In genomic region chr20:44364780-44365179, GRCh38 we compare ENCODE assay signal across 9 cellular contexts. TPM values are rescaled to one million over a fixed set of nuclear protein-coding genes. Genes with fewer than 3 reads are reported as not detected.
"Had no signal": no experiment of that assay in that cellular context is flagged by ENCODE, and none has a peak within 500 bp of the region (broad histone marks: within the 10 kb centered on the region; RNA-seq: fewer than 3 reads in every experiment).

No MANE protein-coding gene starts in this region.

- H3K9me3 Mint-ChIP-seq: HFFc6, IgD-negative memory B cell had no signal

- H3K36me3 Mint-ChIP-seq: IgD-negative memory B cell had no signal

- H3K4me1 Mint-ChIP-seq: IgD-negative memory B cell had no signal

- H3K27ac Mint-ChIP-seq: HFFc6, IgD-negative memory B cell had no signal

- DNase-seq: GM23248, GOT3, H7, HFFc6, KG1 had no signal

- H3K4me3 Mint-ChIP-seq: HFFc6, IgD-negative memory B cell had no signal

- ATAC-seq: HCT116 had no signal

RNA-seq across cellular contexts. Expression of gene HNF4A, which starts 9.3 kb away (rescaled TPM):
- total RNA-seq: GM23248, H4, HFFc6 had no signal

RNA-seq across cellular contexts. Expression of gene R3HDML, which starts 27.9 kb away (rescaled TPM):
- total RNA-seq: GM23248, H4, H7, HFFc6, HT1080 had no signal
